ENCODE assay signal across 9 cellular contexts in genomic region chr5:141882594-141883183, GRCh38. TPM values are rescaled to one million over a fixed set of nuclear protein-coding genes. Genes with fewer than 3 reads are reported as not detected.
A peak's percentile ranks its signal among the peaks of the same experiment; 100 is the strongest.
DNase-seq lines count a peak whose midpoint lies in the region; ATAC-seq and TF ChIP-seq lines count a peak whose summit lies in the region.
"Had no signal": no experiment of that assay in that cellular context is flagged by ENCODE, and none has a peak within 500 bp of the region (broad histone marks: within the 10 kb centered on the region; RNA-seq: fewer than 3 reads in every experiment).

No MANE protein-coding gene starts in this region.

- H3K36me3 ChIP-seq in BLaER1 treated with 17β-estradiol and CSF1 and Interleukin-3, amounts not matched to agents 10 nM and 100 nM: no peaks in the 10 kb centered on the region

- peaks cover 46 to 70% (median 55%) of the 10 kb centered on the region in 11 experiments for H3K27me3 ChIP-seq in BLaER1 treated with 17β-estradiol and CSF1 and Interleukin-3, amounts not matched to agents 10 nM and 100 nM
- no peaks in the 10 kb centered on the region for H3K27me3 ChIP-seq in dorsolateral prefrontal cortex

- peak; percentile 18 for DNase-seq in M059J (ENCODE audit: low read depth)
- DNase-seq in dorsolateral prefrontal cortex: peak in 5 of 10 donors; percentile 48 to 84 (median 70)
- DNase-seq in midbrain (lab: John Stamatoyannopoulos, UW): peak; percentile 42
- DNase-seq in NCI-H1105 (lab: John Stamatoyannopoulos, UW): no peak
- no peak for DNase-seq in COLO668 (lab: John Stamatoyannopoulos, UW; ENCODE audit: unreplicated experiment)

- H3K27ac ChIP-seq in BLaER1 treated with 17β-estradiol and CSF1 and Interleukin-3, amounts not matched to agents 10 nM and 100 nM: no peak overlapping the region
- peak overlapping the region; percentile 90 to 99 (median 98) for H3K27ac ChIP-seq in dorsolateral prefrontal cortex

- H3K9ac ChIP-seq in BLaER1 treated with 17β-estradiol and CSF1 and Interleukin-3, amounts not matched to agents 10 nM and 100 nM: no peak overlapping the region

- H3K4me1 ChIP-seq in BLaER1 treated with 17β-estradiol and CSF1 and Interleukin-3, amounts not matched to agents 10 nM and 100 nM: peaks cover 28 to 42% (median 34%) of the 10 kb centered on the region in 10 experiments

- peaks cover 0 to 47% (median 9%) of the 10 kb centered on the region in 11 experiments; a peak in 15 of 22 replicates for H4K20me1 ChIP-seq in BLaER1 treated with 17β-estradiol and CSF1 and Interleukin-3, amounts not matched to agents 10 nM and 100 nM

- ATAC-seq in esophagus mucosa: no peak
- ATAC-seq in HG03460 (IDR thresholded peaks at IDR 0.05; ENCODE audit: unreplicated experiment): no peak
- ATAC-seq: activated T-cell treated with anti-CD3 and anti-CD28 coated beads, Interleukin-2, amount 50 U/mL, for 72 hours had no signal

- H3K4me3 ChIP-seq in BLaER1 treated with 17β-estradiol and CSF1 and Interleukin-3, amounts not matched to agents 10 nM and 100 nM: no peak overlapping the region
- peak overlapping the region; percentile 23 to 92 (median 58) for H3K4me3 ChIP-seq in dorsolateral prefrontal cortex

- TF ChIP-seq CTCF in dorsolateral prefrontal cortex (IDR thresholded peaks at IDR 0.05 in 54 of 56, conservative IDR thresholded peaks at IDR 0.05 in 2 of 56; ENCODE audit: low read depth in 1 of 56, partially characterized antibody in 56 of 56): no peak

- H3K9me3 ChIP-seq in BLaER1 treated with 17β-estradiol and CSF1 and Interleukin-3, amounts not matched to agents 10 nM and 100 nM (replicated peaks in 1 of 11): no peaks in the 10 kb centered on the region

- H3K4me2 ChIP-seq in BLaER1 treated with 17β-estradiol and CSF1 and Interleukin-3, amounts not matched to agents 10 nM and 100 nM: peak overlapping the region in 7 of 11 experiments; percentile 7 to 33 (median 16); a peak in 7 of 22 replicates

- intact Hi-C loops in dorsolateral prefrontal cortex (cut with DNase I): loop anchor here (5.0 kb wide), 2 partner anchors 35 to 80 kb away; no protein-coding TSS in a partner anchor

RNA-seq across cellular contexts. Expression of gene PCDH1, which starts 4.5 kb away (rescaled TPM):
- 4.9 and 5.4 TPM in 2 replicates for total RNA-seq in M059J (2014; rRNA removed; shearing (Covaris generic))
- 100 to 1,000 TPM in 12 of 120 experiments, 10 to 100 TPM in 108; 37.8 to 132 (median 87.1) TPM for total RNA-seq in dorsolateral prefrontal cortex
- 62.7 TPM for total RNA-seq in esophagus mucosa

RNA-seq across cellular contexts. Expression of gene DELE1, which starts 41.0 kb away (rescaled TPM):
- total RNA-seq in M059J (2014; rRNA removed; shearing (Covaris generic)): 35.6 and 47.0 TPM in 2 replicates
- total RNA-seq in dorsolateral prefrontal cortex (100 to 1,000 TPM in 11 of 120 experiments, 10 to 100 TPM in 109; 54.4 to 110 (median 82.7) TPM), esophagus mucosa (33.5 TPM)

Comparison
In these comparisons a context has a peak if more than half of its experiments do, and no peak if none do; other contexts are left out.
1. H3K27ac ChIP-seq: peak in dorsolateral prefrontal cortex (59 of 59); none in BLaER1 treated with 17β-estradiol and CSF1 and Interleukin-3, amounts not matched to agents 10 nM and 100 nM (0 of 11).
2. H3K4me3 ChIP-seq: peak in dorsolateral prefrontal cortex (59 of 59); none in BLaER1 treated with 17β-estradiol and CSF1 and Interleukin-3, amounts not matched to agents 10 nM and 100 nM (0 of 10).
3. DNase-seq: peak in M059J (single experiment) and midbrain (single experiment); none in NCI-H1105 (single experiment) and COLO668 (single experiment).